Comparison of ENCODE assay signal across 8 cellular contexts in the genomic region with DNA sequence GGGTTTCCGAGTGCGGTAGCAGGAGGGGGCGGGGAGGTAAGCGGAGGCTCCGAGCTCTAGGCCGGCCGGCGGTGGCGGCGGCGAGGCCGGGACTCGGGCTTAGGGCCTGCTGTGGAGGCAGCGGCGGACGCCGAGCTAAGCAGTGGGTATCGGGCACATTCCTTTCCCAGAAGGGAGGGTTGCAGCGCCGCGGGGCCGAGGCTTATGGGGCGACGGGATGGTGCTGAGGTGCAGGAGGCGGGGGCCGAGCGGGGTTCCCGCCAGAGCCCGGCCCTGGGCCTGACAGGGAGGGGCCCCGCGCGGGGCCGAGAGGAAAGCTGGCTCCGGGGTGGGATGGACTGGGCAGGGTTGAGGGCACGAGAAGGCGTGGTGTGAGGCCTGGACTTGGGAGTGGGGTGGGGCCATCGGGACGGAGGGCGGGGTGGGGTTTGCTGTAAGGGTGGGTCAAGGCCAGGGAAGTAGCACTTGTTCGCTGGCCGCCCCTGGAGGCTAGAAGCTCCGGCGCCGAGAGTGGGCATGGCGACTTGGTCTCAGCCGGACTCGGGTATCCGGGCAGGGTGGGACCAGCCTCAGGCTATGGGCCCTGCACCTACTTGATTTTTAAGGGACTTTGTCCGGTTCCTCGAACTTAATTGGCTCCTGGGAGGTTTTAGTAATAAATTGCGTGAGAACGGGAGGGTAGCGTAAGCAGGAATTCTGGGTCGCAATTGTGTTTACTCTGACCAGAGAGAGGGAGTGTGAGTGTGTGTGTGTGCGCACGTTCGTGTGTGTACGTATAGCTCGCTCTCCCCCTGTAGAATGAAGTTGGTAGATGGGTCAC. TPM values are rescaled to one million over a fixed set of nuclear protein-coding genes. Genes with fewer than 3 reads are reported as not detected.
DNase-seq lines count a peak whose midpoint lies in the region; ATAC-seq and TF ChIP-seq lines count a peak whose summit lies in the region.

A gene with protein sequence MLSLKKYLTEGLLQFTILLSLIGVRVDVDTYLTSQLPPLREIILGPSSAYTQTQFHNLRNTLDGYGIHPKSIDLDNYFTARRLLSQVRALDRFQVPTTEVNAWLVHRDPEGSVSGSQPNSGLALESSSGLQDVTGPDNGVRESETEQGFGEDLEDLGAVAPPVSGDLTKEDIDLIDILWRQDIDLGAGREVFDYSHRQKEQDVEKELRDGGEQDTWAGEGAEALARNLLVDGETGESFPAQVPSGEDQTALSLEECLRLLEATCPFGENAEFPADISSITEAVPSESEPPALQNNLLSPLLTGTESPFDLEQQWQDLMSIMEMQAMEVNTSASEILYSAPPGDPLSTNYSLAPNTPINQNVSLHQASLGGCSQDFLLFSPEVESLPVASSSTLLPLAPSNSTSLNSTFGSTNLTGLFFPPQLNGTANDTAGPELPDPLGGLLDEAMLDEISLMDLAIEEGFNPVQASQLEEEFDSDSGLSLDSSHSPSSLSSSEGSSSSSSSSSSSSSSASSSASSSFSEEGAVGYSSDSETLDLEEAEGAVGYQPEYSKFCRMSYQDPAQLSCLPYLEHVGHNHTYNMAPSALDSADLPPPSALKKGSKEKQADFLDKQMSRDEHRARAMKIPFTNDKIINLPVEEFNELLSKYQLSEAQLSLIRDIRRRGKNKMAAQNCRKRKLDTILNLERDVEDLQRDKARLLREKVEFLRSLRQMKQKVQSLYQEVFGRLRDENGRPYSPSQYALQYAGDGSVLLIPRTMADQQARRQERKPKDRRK (plus strand): TSS at position 39 of the 820 bp plus-strand sequence. CDS start 2,760 bp downstream, outside the sequence.

- no CpG with 5 or more reads among the region's 59 CpGs for WGBS in iPS DF 6.9 (ENCODE audit: insufficient coverage, insufficient read length)

- 0 out of 2 replicates have a peak, but pooled peaks cover 3% of the 10 kb centered on the region for H3K4me1 ChIP-seq in iPS DF 6.9 (ENCODE audit: control insufficient read depth, insufficient read depth, low read length)

- H3K36me3 Mint-ChIP-seq in brain: peaks cover 28% of the 10 kb centered on the region

- H3K9me3 ChIP-seq in iPS DF 6.9 (ENCODE audit: control insufficient read depth, insufficient read depth, low read length): no peaks in the 10 kb centered on the region

- peak within 1 kb of the TSS; percentile 93 to 95 (median 95) for H3K4me3 Mint-ChIP-seq in brain

- peak; percentile 42 for ATAC-seq in GM21381 (IDR thresholded peaks at IDR 0.05; ENCODE audit: unreplicated experiment)

- H3K9me3 Mint-ChIP-seq in brain: peaks cover 0 to 3% (median 0%) of the 10 kb centered on the region in 5 experiments

- peaks cover 8% of the 10 kb centered on the region for H3K27me3 Mint-ChIP-seq in brain

- peak within 1 kb of the TSS; percentile 99 to 100 (median 100) for H3K27ac Mint-ChIP-seq in brain

- H3K4me1 Mint-ChIP-seq in brain: peaks cover 85% of the 10 kb centered on the region

- H3K4me3 ChIP-seq in iPS DF 6.9 (ENCODE audit: low read length): peak within 1 kb of the TSS; percentile 84
- peak within 1 kb of the TSS; percentile 92 for H3K4me3 ChIP-seq in retinal pigment epithelial cell (ENCODE audit: low read length)

- no peak for TF ChIP-seq CTCF in brain (conservative IDR thresholded peaks at IDR 0.05)
- no peak for TF ChIP-seq CTCF in retinal pigment epithelial cell (conservative IDR thresholded peaks at IDR 0.05; ENCODE audit: low read depth, low read length)

- H3K27ac ChIP-seq in iPS DF 6.9 (ENCODE audit: low read length): no peak within 1 kb of the TSS

- no peaks in the 10 kb centered on the region for H3K27me3 ChIP-seq in iPS DF 6.9 (ENCODE audit: control insufficient read depth, insufficient read depth, low read length)

- H3K36me3 ChIP-seq in iPS DF 6.9 (ENCODE audit: control insufficient read depth, insufficient read depth, low read length): peaks cover 11% of the 10 kb centered on the region; the same call in 1 of the 2 replicates

- peak; percentile 80 for DNase-seq in GDM1 (lab: John Stamatoyannopoulos, UW)
- peak; percentile 81 for DNase-seq in HS-5 (ENCODE audit: low read depth)
- DNase-seq in RKO (ENCODE audit: low spot score): peak; percentile 92
- DNase-seq in iPS DF 6.9 (ENCODE audit: low read depth, low spot score): no peak
- DNase-seq in retinal pigment epithelial cell (ENCODE audit: low read depth): peak; percentile 84
- no peak for DNase-seq in cerebellar nuclear complex (lab: John Stamatoyannopoulos, UW)

RNA-seq across cellular contexts. Expression of the gene that starts here (rescaled TPM):
- polyA plus RNA-seq in brain (ENCODE audit: insufficient read depth, low read depth, low replicate concordance): 137 TPM

Comparison
In these comparisons a context has a peak if more than half of its experiments do, and no peak if none do; other contexts are left out.
1. DNase-seq: peak in GDM1 (single experiment), HS-5 (single experiment), RKO (single experiment) and retinal pigment epithelial cell (single experiment); none in iPS DF 6.9 (single experiment) and cerebellar nuclear complex (0 of 2).